8 cellular contexts compared by ENCODE assay signal in genomic region chr6:28880519-28880893, GRCh38. TPM values are rescaled to one million over a fixed set of nuclear protein-coding genes. Genes with fewer than 3 reads are reported as not detected.
DNase-seq lines count a peak whose midpoint lies in the region; ATAC-seq and TF ChIP-seq lines count a peak whose summit lies in the region.

No MANE protein-coding gene starts in this region.

- no peak for TF ChIP-seq CTCF in AG04449 (IDR thresholded peaks at IDR 0.05; ENCODE audit: insufficient read depth, low read length, missing control alignments)

- POLR2A ChIA-PET in AG04449 (lab: Yijun Ruan, JAX) = interaction anchor here (2.5 kb wide), 1 partner anchor 15 kb away, joined by 9 read pairs; no protein-coding TSS in a partner anchor
- POLR2A ChIA-PET in naive thymus-derived CD4-positive, alpha-beta T cell (lab: Charles Lee) = interaction anchor here (0.6 to 19.5 kb wide), 8 partner anchors 9 to 985 kb away, joined by 3 to 459 read pairs (median 6); partner anchors contain the start of gene TRIM27

- CTCF ChIA-PET in AG04449 (lab: Yijun Ruan, JAX) = interaction anchor here (1.0 to 1.9 kb wide), 3 partner anchors 16 to 136 kb away, joined by 3 to 7 read pairs (median 4); no protein-coding TSS in a partner anchor
- CTCF ChIA-PET in naive thymus-derived CD4-positive, alpha-beta T cell (lab: Charles Lee) = interaction anchor here (0.5 to 1.0 kb wide), 3 partner anchors 15 to 1093 kb away, joined by 3 read pairs; no protein-coding TSS in a partner anchor

- no peaks in the 10 kb centered on the region for H3K27me3 ChIP-seq in Karpas-422 (ENCODE audit: low read length)
- no peaks in the 10 kb centered on the region for H3K27me3 ChIP-seq in naive thymus-derived CD4-positive, alpha-beta T cell (ENCODE audit: control insufficient read depth in 2 of 2, insufficient read depth in 2 of 2, low read length in 2 of 2)

- peaks cover 51% of the 10 kb centered on the region for H3K27me3 Mint-ChIP-seq in dendritic cell treated with granulocyte-macrophage colony-stimulating factor and Interleukin-4, amounts not matched to agents 40 ng/mL and 50 ng/mL, for 4 days
- peaks cover 0 to 42% (median 3%) of the 10 kb centered on the region in 5 donors for H3K27me3 Mint-ChIP-seq in naive thymus-derived CD4-positive, alpha-beta T cell

- no peak overlapping the region for H3K27ac ChIP-seq in Karpas-422 (ENCODE audit: low read length)
- no peak overlapping the region for H3K27ac ChIP-seq in naive thymus-derived CD4-positive, alpha-beta T cell (ENCODE audit: low read depth, low read length)

- H3K9me3 Mint-ChIP-seq in dendritic cell treated with granulocyte-macrophage colony-stimulating factor and Interleukin-4, amounts not matched to agents 40 ng/mL and 50 ng/mL, for 4 days = no peaks in the 10 kb centered on the region
- H3K9me3 Mint-ChIP-seq in naive thymus-derived CD4-positive, alpha-beta T cell = peaks cover 0 to 27% (median 11%) of the 10 kb centered on the region in 11 donors

- H3K27ac Mint-ChIP-seq in dendritic cell treated with granulocyte-macrophage colony-stimulating factor and Interleukin-4, amounts not matched to agents 40 ng/mL and 50 ng/mL, for 4 days = no peak overlapping the region
- H3K27ac Mint-ChIP-seq in naive thymus-derived CD4-positive, alpha-beta T cell = peak overlapping the region in 7 of 9 donors; percentile 77 to 98 (median 96)

- peaks cover 24% of the 10 kb centered on the region for H3K4me1 Mint-ChIP-seq in dendritic cell treated with granulocyte-macrophage colony-stimulating factor and Interleukin-4, amounts not matched to agents 40 ng/mL and 50 ng/mL, for 4 days (ENCODE audit: low read depth)
- peaks cover 19 to 49% (median 40%) of the 10 kb centered on the region in 7 donors for H3K4me1 Mint-ChIP-seq in naive thymus-derived CD4-positive, alpha-beta T cell

- H3K4me1 ChIP-seq in Karpas-422 (ENCODE audit: low read length) = peaks cover 3% of the 10 kb centered on the region; the same call in 1 of the 2 replicates
- peaks cover 8 to 24% of the 10 kb centered on the region in 2 donors for H3K4me1 ChIP-seq in naive thymus-derived CD4-positive, alpha-beta T cell (ENCODE audit: control insufficient read depth in 2 of 2, insufficient read depth in 2 of 2, low read length in 2 of 2)

- H3K4me3 ChIP-seq in AG04449 (ENCODE audit: low read depth, low read length) (peak overlapping the region; percentile 75), Karpas-422 (ENCODE audit: low read length) (peak overlapping the region; percentile 61)
- H3K4me3 ChIP-seq in naive thymus-derived CD4-positive, alpha-beta T cell (ENCODE audit: low read length) = peak overlapping the region; percentile 57

- ATAC-seq in naive thymus-derived CD4-positive, alpha-beta T cell = no peak

- peak overlapping the region; percentile 47 for H3K9ac ChIP-seq in Karpas-422 (ENCODE audit: low read length)

- H3K4me3 Mint-ChIP-seq in dendritic cell treated with granulocyte-macrophage colony-stimulating factor and Interleukin-4, amounts not matched to agents 40 ng/mL and 50 ng/mL, for 4 days = peak overlapping the region; percentile 79
- peak overlapping the region; percentile 12 to 92 (median 89) for H3K4me3 Mint-ChIP-seq in naive thymus-derived CD4-positive, alpha-beta T cell

- intact Hi-C loops in dendritic cell treated with granulocyte-macrophage colony-stimulating factor and Interleukin-4, amounts not matched to agents 40 ng/mL and 50 ng/mL, for 4 days (cut with micrococcal nuclease) = loop anchor here (2.0 kb wide), 1 partner anchor 14 kb away; no protein-coding TSS in a partner anchor
- intact Hi-C loops in naive thymus-derived CD4-positive, alpha-beta T cell (cut with micrococcal nuclease) = loop anchor here (5.0 kb wide), 2 partner anchors 43 to 1128 kb away; no protein-coding TSS in a partner anchor

- H4K20me1 ChIP-seq in Karpas-422 (ENCODE audit: insufficient read depth, low read depth, low read length) = no peaks in the 10 kb centered on the region

- H3K36me3 ChIP-seq in Karpas-422 (ENCODE audit: insufficient read depth, low read length) = no peaks in the 10 kb centered on the region
- no peaks in the 10 kb centered on the region for H3K36me3 ChIP-seq in naive thymus-derived CD4-positive, alpha-beta T cell (ENCODE audit: control insufficient read depth in 2 of 3, insufficient read depth in 3 of 3, low read length in 3 of 3)

- no peaks in the 10 kb centered on the region for H3K9me2 ChIP-seq in Karpas-422 (replicated peaks; ENCODE audit: insufficient read depth, low read length)

- H2AFZ ChIP-seq in Karpas-422 (ENCODE audit: low read length) = peak overlapping the region; percentile 59; the same call in 1 of the 2 replicates

- H3K79me2 ChIP-seq in Karpas-422 (ENCODE audit: low read length) = no peaks in the 10 kb centered on the region

- peak overlapping the region; percentile 56 for H3K4me2 ChIP-seq in Karpas-422 (ENCODE audit: low read depth, low read length, poor library complexity, severe bottlenecking)

- no peaks in the 10 kb centered on the region for H3K9me3 ChIP-seq in Karpas-422 (ENCODE audit: low read length)
- no peaks in the 10 kb centered on the region for H3K9me3 ChIP-seq in naive thymus-derived CD4-positive, alpha-beta T cell (ENCODE audit: control insufficient read depth in 2 of 3, low read length in 3 of 3)

- H3K36me3 Mint-ChIP-seq in dendritic cell treated with granulocyte-macrophage colony-stimulating factor and Interleukin-4, amounts not matched to agents 40 ng/mL and 50 ng/mL, for 4 days (ENCODE audit: low read depth) = no peaks in the 10 kb centered on the region
- H3K36me3 Mint-ChIP-seq in naive thymus-derived CD4-positive, alpha-beta T cell = peaks cover 0 to 15% (median 0%) of the 10 kb centered on the region in 5 donors

- DNase-seq in AG04449 (ENCODE audit: low read depth, low spot score) (no peak), Karpas-422 (no peak), NCI-H82 (lab: John Stamatoyannopoulos, UW) (no peak), GM19238 (ENCODE audit: insufficient read length, low spot score) (no peak), SIG-M5 (lab: John Stamatoyannopoulos, UW) (no peak)
- no peak for DNase-seq in naive thymus-derived CD4-positive, alpha-beta T cell
- no peak for DNase-seq in stimulated activated CD4-positive, alpha-beta T cell treated with anti-CD3 and anti-CD28 coated beads, Interleukin-12 subunit alpha, Interleukin-12 subunit beta, amount 100 ng/mL, for 4 hours

RNA-seq across cellular contexts. Expression of gene TRIM27, which starts 43.3 kb away (rescaled TPM):
- total RNA-seq in Karpas-422 (2014; rRNA removed; shearing (Covaris generic); ENCODE audit: low replicate concordance) = 84.3 and 87.8 TPM in 2 replicates
- 10 to 100 TPM; 22.9 to 93.9 (median 67.5) TPM for total RNA-seq in naive thymus-derived CD4-positive, alpha-beta T cell
- polyA plus RNA-seq in naive thymus-derived CD4-positive, alpha-beta T cell = 10 to 100 TPM; 53.0 to 82.2 TPM
